Comparison of ENCODE assay signal across 12 cellular contexts in the genomic region with DNA sequence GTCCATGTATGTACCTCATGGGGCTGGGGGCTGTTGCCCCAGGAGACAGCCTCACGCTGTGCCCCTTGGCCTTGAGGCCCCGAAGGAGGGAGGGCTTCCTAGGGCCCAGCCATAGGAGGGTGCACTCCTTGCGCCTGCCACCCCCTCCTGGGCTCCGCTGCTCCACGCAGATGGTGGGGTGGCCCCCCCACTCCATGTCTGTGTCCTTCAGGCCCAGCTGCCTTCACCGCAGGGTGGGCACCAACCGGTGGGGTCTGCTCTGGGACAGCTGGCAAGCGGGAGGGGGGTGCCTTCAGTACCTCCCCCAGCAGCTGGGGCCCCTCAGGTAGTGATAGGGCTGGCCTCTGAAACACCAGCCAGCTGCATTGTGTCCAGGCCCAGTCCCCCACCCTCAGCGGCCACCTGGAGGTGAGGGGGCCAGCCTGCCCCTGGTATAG. TPM values are rescaled to one million over a fixed set of nuclear protein-coding genes. Genes with fewer than 3 reads are reported as not detected.
DNase-seq lines count a peak whose midpoint lies in the region; ATAC-seq and TF ChIP-seq lines count a peak whose summit lies in the region.
"Had no signal": no experiment of that assay in that cellular context is flagged by ENCODE, and none has a peak within 500 bp of the region (broad histone marks: within the 10 kb centered on the region; RNA-seq: fewer than 3 reads in every experiment).

No MANE protein-coding gene starts in this region.

- POLR2A ChIA-PET in WTC11 (lab: Charles Lee), result no interaction called here

- H3K4me3 ChIP-seq in BE2C (ENCODE audit: low read depth, low read length) (no peak overlapping the region), left ventricle myocardium inferior (peak overlapping the region; percentile 59), trophoblast cell (ENCODE audit: low read depth, low read length) (no peak overlapping the region)
- H3K4me3 ChIP-seq: SJSA1 had no signal

- in situ Hi-C loops in ACHN (cut with HindIII; ENCODE audit: low pct_ligation_motif_present, low pct_unique_long_range_greater_than_20kb, low sequenced_read_pairs), result no loop called here

- H3K4me2 ChIP-seq in trophoblast cell (ENCODE audit: low read length), result no peak overlapping the region

- H3K18ac ChIP-seq in trophoblast cell (ENCODE audit: low read length), result peak overlapping the region; percentile 42

- peak overlapping the region; percentile 61 for H2BK120ac ChIP-seq in trophoblast cell (ENCODE audit: insufficient read depth, low read length, poor library complexity)

- H3K14ac ChIP-seq in trophoblast cell (ENCODE audit: low read length), result peak overlapping the region; percentile 49

- H2AFZ ChIP-seq in trophoblast cell (ENCODE audit: insufficient read depth, low read length, poor library complexity), result peak overlapping the region; percentile 17

- H3K9me3 ChIP-seq in BE2C (no peaks in the 10 kb centered on the region), left ventricle myocardium inferior (replicated peaks) (no peaks in the 10 kb centered on the region), trophoblast cell (ENCODE audit: insufficient read depth, low read depth, low read length) (peaks cover 2% of the 10 kb centered on the region)
- H3K9me3 ChIP-seq: SJSA1 had no signal

- H3K23ac ChIP-seq in trophoblast cell (ENCODE audit: low read length), result no peak overlapping the region

- H3K27me3 ChIP-seq in BE2C, result no peaks in the 10 kb centered on the region
- H3K27me3 ChIP-seq in left ventricle myocardium inferior (ENCODE audit: low read depth), result no peaks in the 10 kb centered on the region
- H3K27me3 ChIP-seq in trophoblast cell (ENCODE audit: insufficient read depth, low read length), result no peaks in the 10 kb centered on the region
- H3K27me3 ChIP-seq: SJSA1 had no signal

- H3K27me3 Mint-ChIP-seq in WTC11 (ENCODE audit: low read depth) (no peaks in the 10 kb centered on the region), endothelial cell (ENCODE audit: unreplicated experiment) (peaks cover 7% of the 10 kb centered on the region)
- H3K27me3 Mint-ChIP-seq: B cell had no signal

- H3K4me1 ChIP-seq in BE2C (peaks cover 21% of the 10 kb centered on the region), left ventricle myocardium inferior (peaks cover 66% of the 10 kb centered on the region), trophoblast cell (ENCODE audit: control insufficient read depth in 1 of 2, insufficient read depth in 2 of 2, low read length in 2 of 2) (peaks cover 21 to 22% of the 10 kb centered on the region in 2 experiments)
- H3K4me1 ChIP-seq: SJSA1 had no signal

- H4K12ac ChIP-seq in trophoblast cell (ENCODE audit: low read depth, low read length), result peak overlapping the region; percentile 16

- no peak overlapping the region for H3K9ac ChIP-seq in trophoblast cell (ENCODE audit: low read length)

- CTCF ChIA-PET in WTC11 (lab: Charles Lee), result interaction anchor here (1.0 to 2.4 kb wide), 3 partner anchors 10 to 19 kb away, joined by 3 to 11 read pairs (median 3); a partner anchor contains a TSS

- no CpG with 5 or more reads among the region's 9 CpGs for WGBS in trophoblast cell (ENCODE audit: extremely low coverage, insufficient coverage, insufficient read length)

- DNase-seq in BE2C, result peak; percentile 14
- peak; percentile 9 for DNase-seq in WTC11 (ENCODE audit: low spot score)
- DNase-seq in left ventricle myocardium inferior, result no peak
- no peak for DNase-seq in trophoblast cell
- DNase-seq in ACHN, result no peak
- no peak for DNase-seq in endothelial cell (ENCODE audit: low spot score)
- DNase-seq: cerebellar nuclear complex, NCI-H1417 treated with DMSO at 0.1 percent for 48 hours had no signal

- peaks cover 11% of the 10 kb centered on the region for H3K79me1 ChIP-seq in trophoblast cell (ENCODE audit: low read length)

- ATAC-seq in WTC11 (no peak), HG03095 (IDR thresholded peaks at IDR 0.05; ENCODE audit: unreplicated experiment) (no peak), GM19397 (IDR thresholded peaks at IDR 0.05; ENCODE audit: unreplicated experiment) (no peak)

- H2BK12ac ChIP-seq in trophoblast cell (ENCODE audit: low read length), result peak overlapping the region; percentile 37

- H3K27ac ChIP-seq in left ventricle myocardium inferior (replicated peaks) (peak overlapping the region; percentile 90), trophoblast cell (ENCODE audit: low read depth, low read length) (peak overlapping the region; percentile 51)
- H3K27ac ChIP-seq: SJSA1 had no signal

- H3K4me3 Mint-ChIP-seq in WTC11 (no peak overlapping the region), endothelial cell (ENCODE audit: unreplicated experiment) (no peak overlapping the region)
- H3K4me3 Mint-ChIP-seq: B cell had no signal

- intact Hi-C loops in left ventricle myocardium inferior (cut with micrococcal nuclease), result no loop called here

- TF ChIP-seq CTCF in BE2C (IDR thresholded peaks at IDR 0.05; ENCODE audit: low read depth, low read length) (no peak), WTC11 (IDR thresholded peaks at IDR 0.05) (no peak), left ventricle myocardium inferior (IDR thresholded peaks at IDR 0.05; ENCODE audit: borderline replicate concordance) (no peak), endothelial cell (IDR thresholded peaks at IDR 0.05; ENCODE audit: unreplicated experiment) (no peak)

- H2AK5ac ChIP-seq in trophoblast cell (ENCODE audit: low read length), result peak overlapping the region; percentile 50

- H4K91ac ChIP-seq in trophoblast cell (ENCODE audit: low read depth, low read length), result peak overlapping the region; percentile 32

- H3K4ac ChIP-seq in trophoblast cell (ENCODE audit: low read depth, low read length), result peak overlapping the region; percentile 43

- H3K36me3 Mint-ChIP-seq in WTC11 (no peaks in the 10 kb centered on the region), endothelial cell (ENCODE audit: low read depth, unreplicated experiment) (no peaks in the 10 kb centered on the region)

- H3K36me3 ChIP-seq in BE2C, result peaks cover 3% of the 10 kb centered on the region
- H3K36me3 ChIP-seq in left ventricle myocardium inferior, result peaks cover 37% of the 10 kb centered on the region
- H3K36me3 ChIP-seq in trophoblast cell (ENCODE audit: control insufficient read depth in 1 of 2, insufficient read depth in 2 of 2, low read length in 2 of 2), result peaks cover 37 to 42% of the 10 kb centered on the region in 2 experiments

- H3K9me3 Mint-ChIP-seq in WTC11 (no peaks in the 10 kb centered on the region), endothelial cell (ENCODE audit: unreplicated experiment) (no peaks in the 10 kb centered on the region)

- peak overlapping the region; percentile 17 for H4K8ac ChIP-seq in trophoblast cell (ENCODE audit: low read depth, low read length)

- H3K79me2 ChIP-seq in trophoblast cell (ENCODE audit: control insufficient read depth, insufficient read depth, low read length, poor library complexity), result peaks cover 3% of the 10 kb centered on the region

- H3K27ac Mint-ChIP-seq in WTC11, result no peak overlapping the region
- no peak overlapping the region for H3K27ac Mint-ChIP-seq in endothelial cell (ENCODE audit: unreplicated experiment)
- H3K27ac Mint-ChIP-seq: B cell had no signal

- no peak overlapping the region for H2BK5ac ChIP-seq in trophoblast cell (ENCODE audit: low read depth, low read length, poor library complexity)

- H3K4me1 Mint-ChIP-seq in WTC11 (0 out of 2 replicates have a peak, but pooled peaks cover 2% of the 10 kb centered on the region), endothelial cell (ENCODE audit: unreplicated experiment) (no peaks in the 10 kb centered on the region)
- H3K4me1 Mint-ChIP-seq: B cell had no signal

TF ChIP-seq in WTC11, 78 proteins besides CTCF, POLR2A, EP300 and RAD21 (continues in another document):
- TF ChIP-seq NFATC4 (CRISPR knock-in tag; IDR thresholded peaks at IDR 0.05) (no peak), ZBTB21 (CRISPR knock-in tag; IDR thresholded peaks at IDR 0.05; ENCODE audit: borderline replicate concordance) (no peak), MXD4 (CRISPR knock-in tag; IDR thresholded peaks at IDR 0.05; ENCODE audit: borderline replicate concordance) (no peak), ZNF219 (CRISPR knock-in tag; IDR thresholded peaks at IDR 0.05; ENCODE audit: borderline replicate concordance) (no peak), NR2C2 (CRISPR knock-in tag; IDR thresholded peaks at IDR 0.05) (no peak)

RNA-seq across cellular contexts. Expression of a gene that starts 0.3 kb away (rescaled TPM):
- 3.7 TPM for polyA plus RNA-seq in BE2C (2012; ENCODE audit: insufficient read depth, insufficient read length, low read depth)
- total RNA-seq in WTC11 (2021) (0.72 to 1.2 TPM (median 0.87 TPM) in 3 replicates), left ventricle myocardium inferior (1.0 TPM), endothelial cell (ENCODE audit: unreplicated experiment) (13.0 TPM)
- polyA plus RNA-seq in trophoblast cell (2013), result 0.38 and 0.51 TPM in 2 replicates

RNA-seq across cellular contexts. Expression of a gene that starts 10.0 kb away (rescaled TPM):
- polyA plus RNA-seq in BE2C (2012; ENCODE audit: insufficient read depth, insufficient read length, low read depth), result 1,564 TPM
- 110 to 112 TPM (median 111 TPM) in 3 replicates for total RNA-seq in WTC11 (2021)
- total RNA-seq in left ventricle myocardium inferior, result 150 TPM
- polyA plus RNA-seq in trophoblast cell (2013), result 235 and 242 TPM in 2 replicates
- 280 TPM for total RNA-seq in endothelial cell (ENCODE audit: unreplicated experiment)

RNA-seq across cellular contexts. Expression of a gene that starts 15.6 kb away (rescaled TPM):
- 18.2 TPM for polyA plus RNA-seq in BE2C (2012; ENCODE audit: insufficient read depth, insufficient read length, low read depth)
- total RNA-seq in WTC11 (2021) (11.4 to 12.5 TPM (median 12.1 TPM) in 3 replicates), left ventricle myocardium inferior (15.0 TPM), endothelial cell (ENCODE audit: unreplicated experiment) (11.5 TPM)
- 1.2 and 1.4 TPM in 2 replicates for polyA plus RNA-seq in trophoblast cell (2013)

RNA-seq across cellular contexts. Expression of a gene that starts 40.9 kb away (rescaled TPM):
- polyA plus RNA-seq in BE2C (2012; ENCODE audit: insufficient read depth, insufficient read length, low read depth), result 502 TPM
- total RNA-seq in WTC11 (2021) (65.8 to 70.5 TPM (median 66.9 TPM) in 3 replicates), left ventricle myocardium inferior (51.0 TPM), endothelial cell (ENCODE audit: unreplicated experiment) (47.5 TPM)
- 87.0 and 91.4 TPM in 2 replicates for polyA plus RNA-seq in trophoblast cell (2013)

RNA-seq across cellular contexts. Expression of a gene that starts 46.9 kb away (rescaled TPM):
- polyA plus RNA-seq in BE2C (2012; ENCODE audit: insufficient read depth, insufficient read length, low read depth), result 59.4 TPM
- total RNA-seq in WTC11 (2021) (30.0 to 33.8 TPM (median 30.7 TPM) in 3 replicates), left ventricle myocardium inferior (7.1 TPM), endothelial cell (ENCODE audit: unreplicated experiment) (23.2 TPM)
- polyA plus RNA-seq in trophoblast cell (2013), result 17.6 and 18.1 TPM in 2 replicates

Comparison
In these comparisons a context has a peak if more than half of its experiments do, and no peak if none do; other contexts are left out.
1. DNase-seq: peak in BE2C (single experiment) and WTC11 (single experiment); none in left ventricle myocardium inferior (single experiment), trophoblast cell (0 of 2), ACHN (single experiment) and endothelial cell (single experiment).